Comparison of ENCODE assay signal across 24 cellular contexts in genomic region chr1:21851430-21852250, GRCh38. TPM values are rescaled to one million over a fixed set of nuclear protein-coding genes. Genes with fewer than 3 reads are reported as not detected.
"Had no signal": no experiment of that assay in that cellular context is flagged by ENCODE, and none has a peak within 500 bp of the region (broad histone marks: within the 10 kb centered on the region; RNA-seq: fewer than 3 reads in every experiment).

No MANE protein-coding gene starts in this region.

- H3K27me3 Mint-ChIP-seq: stimulated activated naive CD8-positive, alpha-beta T cell treated with anti-CD3 and anti-CD28 coated beads, Interleukin-15, amount 100 ng/mL, for 72 hours had no signal

- H3K9me3 ChIP-seq: lower lobe of right lung, prostate gland, suprapubic skin, transverse colon, vagina had no signal

- FAIRE-seq: frontal cortex had no signal

- H3K9me3 Mint-ChIP-seq: activated naive CD4-positive, alpha-beta T cell treated with anti-CD3 and anti-CD28 coated beads for 36 hours; mesothelial cell of epicardium; neural crest cell; stimulated activated naive CD8-positive, alpha-beta T cell treated with anti-CD3 and anti-CD28 coated beads, Interleukin-15, amount 100 ng/mL, for 72 hours had no signal

- H3K27ac Mint-ChIP-seq: activated naive CD4-positive, alpha-beta T cell treated with anti-CD3 and anti-CD28 coated beads for 36 hours; mesothelial cell of epicardium had no signal

- H3K4me1 Mint-ChIP-seq: mesothelial cell of epicardium, neural crest cell had no signal

- DNase-seq: activated CD4-positive, alpha-beta T cell treated with anti-CD3 and anti-CD28 coated beads, Interleukin-2, amount 50 U/mL, for 4 hours; activated CD4-positive, CD25-positive, alpha-beta regulatory T cell treated with anti-CD3 and anti-CD28 coated beads, Interleukin-2, amount 50 U/mL, for 72 hours; activated T-cell treated with anti-CD3 and anti-CD28 coated beads, Interleukin-2, amount 50 U/mL, for 1 hour; brain microvascular endothelial cell; hypothalamus; islet precursor cell; lower lobe of right lung; stimulated activated CD4-positive, alpha-beta T cell treated with anti-CD3 and anti-CD28 coated beads, Interleukin-2, amount 100 ng/mL, for 24 hours; stimulated activated naive CD8-positive, alpha-beta T cell treated with anti-CD3 and anti-CD28 coated beads, Interleukin-15, amount 100 ng/mL, for 72 hours; SW 1271; T-helper 9 cell had no signal

- H3K27me3 ChIP-seq: brain microvascular endothelial cell, suprapubic skin, transverse colon, vagina had no signal

- H3K27ac ChIP-seq: brain microvascular endothelial cell, coronary artery, lower lobe of right lung, prostate gland, suprapubic skin, transverse colon, vagina had no signal

- H3K4me1 ChIP-seq: lower lobe of right lung, prostate gland, suprapubic skin, transverse colon, vagina had no signal

- H3K4me3 ChIP-seq: coronary artery, lower lobe of right lung, prostate gland, suprapubic skin, transverse colon, vagina had no signal

- ATAC-seq: left colon; right cardiac atrium; stimulated activated naive CD8-positive, alpha-beta T cell treated with anti-CD3 and anti-CD28 coated beads, Interleukin-15, amount 100 ng/mL, for 72 hours had no signal

- H3K4me3 Mint-ChIP-seq: activated naive CD4-positive, alpha-beta T cell treated with anti-CD3 and anti-CD28 coated beads for 36 hours; mesothelial cell of epicardium; neural crest cell; stimulated activated naive CD8-positive, alpha-beta T cell treated with anti-CD3 and anti-CD28 coated beads, Interleukin-15, amount 100 ng/mL, for 72 hours had no signal

RNA-seq across cellular contexts. Expression of gene LDLRAD2, which starts 39.6 kb away (rescaled TPM):
- total RNA-seq: activated naive CD4-positive, alpha-beta T cell treated with anti-CD3 and anti-CD28 coated beads for 36 hours; frontal cortex; myocyte; osteoblast; vagina had no signal
